Comparison of ENCODE assay signal across 1 cellular context in the genomic region with DNA sequence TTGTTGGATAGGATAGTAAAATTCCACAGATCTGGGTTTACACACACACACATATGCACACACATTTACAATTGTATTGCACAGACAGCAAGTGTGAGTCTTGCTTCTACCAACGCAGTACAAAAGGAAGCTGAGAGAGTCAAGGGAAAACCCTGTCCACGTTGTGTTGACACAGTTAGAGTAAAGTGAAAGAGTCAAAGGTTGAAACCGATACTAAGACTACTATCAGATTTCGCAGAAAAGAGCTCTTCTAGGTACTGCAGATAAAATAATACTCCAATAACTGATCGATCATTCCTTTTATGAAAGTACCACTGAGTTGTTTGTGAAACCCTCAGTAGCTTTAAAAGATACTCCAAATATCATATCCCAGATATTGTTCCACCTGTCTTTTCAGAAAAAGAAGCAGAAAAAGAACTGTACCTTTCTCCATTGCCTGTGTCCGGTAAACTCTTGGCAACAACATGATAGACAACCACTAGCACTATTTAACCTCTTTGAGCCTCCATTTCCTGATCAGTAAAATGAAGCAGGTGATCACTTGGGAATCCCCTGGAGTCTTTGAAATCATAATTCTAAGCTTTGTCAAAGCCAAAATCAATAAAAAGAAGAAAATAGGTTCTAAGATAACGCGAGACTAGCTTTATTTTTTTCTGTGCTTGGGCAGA.
TF ChIP-seq lines count a peak whose summit lies in the region.

No MANE protein-coding gene starts in this region.

TF ChIP-seq in GM23338, 12 proteins besides CTCF, POLR2A, EP300 and RAD21 (continued from another document):
- TF ChIP-seq STAT1 (IDR thresholded peaks at IDR 0.05; ENCODE audit: unreplicated experiment) (no peak), ZNF331 (CRISPR knock-in tag; IDR thresholded peaks at IDR 0.05; ENCODE audit: low read depth) (no peak), ZNF114 (CRISPR knock-in tag; IDR thresholded peaks at IDR 0.05) (no peak), EZH2phosphoT487 (IDR thresholded peaks at IDR 0.05; ENCODE audit: unreplicated experiment) (no peak)
- TF ChIP-seq, protein P1, sequence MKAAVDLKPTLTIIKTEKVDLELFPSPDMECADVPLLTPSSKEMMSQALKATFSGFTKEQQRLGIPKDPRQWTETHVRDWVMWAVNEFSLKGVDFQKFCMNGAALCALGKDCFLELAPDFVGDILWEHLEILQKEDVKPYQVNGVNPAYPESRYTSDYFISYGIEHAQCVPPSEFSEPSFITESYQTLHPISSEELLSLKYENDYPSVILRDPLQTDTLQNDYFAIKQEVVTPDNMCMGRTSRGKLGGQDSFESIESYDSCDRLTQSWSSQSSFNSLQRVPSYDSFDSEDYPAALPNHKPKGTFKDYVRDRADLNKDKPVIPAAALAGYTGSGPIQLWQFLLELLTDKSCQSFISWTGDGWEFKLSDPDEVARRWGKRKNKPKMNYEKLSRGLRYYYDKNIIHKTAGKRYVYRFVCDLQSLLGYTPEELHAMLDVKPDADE (IDR thresholded peaks at IDR 0.05): no peak
- TF ChIP-seq, protein P2, sequence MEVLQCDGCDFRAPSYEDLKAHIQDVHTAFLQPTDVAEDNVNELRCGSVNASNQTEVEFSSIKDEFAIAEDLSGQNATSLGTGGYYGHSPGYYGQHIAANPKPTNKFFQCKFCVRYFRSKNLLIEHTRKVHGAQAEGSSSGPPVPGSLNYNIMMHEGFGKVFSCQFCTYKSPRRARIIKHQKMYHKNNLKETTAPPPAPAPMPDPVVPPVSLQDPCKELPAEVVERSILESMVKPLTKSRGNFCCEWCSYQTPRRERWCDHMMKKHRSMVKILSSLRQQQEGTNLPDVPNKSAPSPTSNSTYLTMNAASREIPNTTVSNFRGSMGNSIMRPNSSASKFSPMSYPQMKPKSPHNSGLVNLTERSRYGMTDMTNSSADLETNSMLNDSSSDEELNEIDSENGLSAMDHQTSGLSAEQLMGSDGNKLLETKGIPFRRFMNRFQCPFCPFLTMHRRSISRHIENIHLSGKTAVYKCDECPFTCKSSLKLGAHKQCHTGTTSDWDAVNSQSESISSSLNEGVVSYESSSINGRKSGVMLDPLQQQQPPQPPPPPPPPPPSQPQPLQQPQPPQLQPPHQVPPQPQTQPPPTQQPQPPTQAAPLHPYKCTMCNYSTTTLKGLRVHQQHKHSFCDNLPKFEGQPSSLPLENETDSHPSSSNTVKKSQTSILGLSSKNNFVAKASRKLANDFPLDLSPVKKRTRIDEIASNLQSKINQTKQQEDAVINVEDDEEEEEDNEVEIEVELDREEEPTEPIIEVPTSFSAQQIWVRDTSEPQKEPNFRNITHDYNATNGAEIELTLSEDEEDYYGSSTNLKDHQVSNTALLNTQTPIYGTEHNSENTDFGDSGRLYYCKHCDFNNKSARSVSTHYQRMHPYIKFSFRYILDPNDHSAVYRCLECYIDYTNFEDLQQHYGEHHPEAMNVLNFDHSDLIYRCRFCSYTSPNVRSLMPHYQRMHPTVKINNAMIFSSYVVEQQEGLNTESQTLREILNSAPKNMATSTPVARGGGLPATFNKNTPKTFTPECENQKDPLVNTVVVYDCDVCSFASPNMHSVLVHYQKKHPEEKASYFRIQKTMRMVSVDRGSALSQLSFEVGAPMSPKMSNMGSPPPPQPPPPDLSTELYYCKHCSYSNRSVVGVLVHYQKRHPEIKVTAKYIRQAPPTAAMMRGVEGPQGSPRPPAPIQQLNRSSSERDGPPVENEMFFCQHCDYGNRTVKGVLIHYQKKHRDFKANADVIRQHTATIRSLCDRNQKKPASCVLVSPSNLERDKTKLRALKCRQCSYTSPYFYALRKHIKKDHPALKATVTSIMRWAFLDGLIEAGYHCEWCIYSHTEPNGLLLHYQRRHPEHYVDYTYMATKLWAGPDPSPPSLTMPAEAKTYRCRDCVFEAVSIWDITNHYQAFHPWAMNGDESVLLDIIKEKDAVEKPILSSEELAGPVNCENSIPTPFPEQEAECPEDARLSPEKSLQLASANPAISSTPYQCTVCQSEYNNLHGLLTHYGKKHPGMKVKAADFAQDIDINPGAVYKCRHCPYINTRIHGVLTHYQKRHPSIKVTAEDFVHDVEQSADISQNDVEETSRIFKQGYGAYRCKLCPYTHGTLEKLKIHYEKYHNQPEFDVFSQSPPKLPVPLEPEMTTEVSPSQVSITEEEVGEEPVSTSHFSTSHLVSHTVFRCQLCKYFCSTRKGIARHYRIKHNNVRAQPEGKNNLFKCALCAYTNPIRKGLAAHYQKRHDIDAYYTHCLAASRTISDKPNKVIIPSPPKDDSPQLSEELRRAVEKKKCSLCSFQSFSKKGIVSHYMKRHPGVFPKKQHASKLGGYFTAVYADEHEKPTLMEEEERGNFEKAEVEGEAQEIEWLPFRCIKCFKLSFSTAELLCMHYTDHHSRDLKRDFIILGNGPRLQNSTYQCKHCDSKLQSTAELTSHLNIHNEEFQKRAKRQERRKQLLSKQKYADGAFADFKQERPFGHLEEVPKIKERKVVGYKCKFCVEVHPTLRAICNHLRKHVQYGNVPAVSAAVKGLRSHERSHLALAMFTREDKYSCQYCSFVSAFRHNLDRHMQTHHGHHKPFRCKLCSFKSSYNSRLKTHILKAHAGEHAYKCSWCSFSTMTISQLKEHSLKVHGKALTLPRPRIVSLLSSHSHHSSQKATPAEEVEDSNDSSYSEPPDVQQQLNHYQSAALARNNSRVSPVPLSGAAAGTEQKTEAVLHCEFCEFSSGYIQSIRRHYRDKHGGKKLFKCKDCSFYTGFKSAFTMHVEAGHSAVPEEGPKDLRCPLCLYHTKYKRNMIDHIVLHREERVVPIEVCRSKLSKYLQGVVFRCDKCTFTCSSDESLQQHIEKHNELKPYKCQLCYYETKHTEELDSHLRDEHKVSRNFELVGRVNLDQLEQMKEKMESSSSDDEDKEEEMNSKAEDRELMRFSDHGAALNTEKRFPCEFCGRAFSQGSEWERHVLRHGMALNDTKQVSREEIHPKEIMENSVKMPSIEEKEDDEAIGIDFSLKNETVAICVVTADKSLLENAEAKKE (CRISPR knock-in tag; IDR thresholded peaks at IDR 0.05): no peak
TF ChIP-seq in GM23338: peak in this region for 0.
